In the genomic region with DNA sequence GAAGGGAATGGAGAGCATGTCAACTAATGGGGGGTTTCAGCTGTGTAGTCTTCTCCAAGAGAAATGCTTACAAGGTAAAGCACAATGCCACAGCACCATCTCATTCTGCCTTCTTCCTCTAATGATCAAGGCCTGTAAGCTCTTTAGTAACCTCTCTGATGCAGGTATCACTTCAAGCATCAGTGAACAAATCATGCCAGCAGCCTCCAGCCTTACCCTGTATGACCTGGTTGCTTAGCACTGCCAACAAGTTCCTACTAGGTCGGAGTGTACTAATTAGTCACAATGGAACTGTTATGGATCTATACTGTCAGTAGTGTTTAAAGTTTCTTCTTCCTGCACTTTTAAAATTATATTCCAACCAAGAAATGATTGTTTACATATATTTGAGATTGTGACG, we compare ENCODE assay signal across 28 cellular contexts.
DNase-seq lines count a peak whose midpoint lies in the region; ATAC-seq and TF ChIP-seq lines count a peak whose summit lies in the region.
"Had no signal": no experiment of that assay in that cellular context is flagged by ENCODE, and none has a peak within 500 bp of the region (broad histone marks: within the 10 kb centered on the region; RNA-seq: fewer than 3 reads in every experiment).

No MANE protein-coding gene starts in this region.

- TF ChIP-seq CTCF in GM23338 (conservative IDR thresholded peaks at IDR 0.05; ENCODE audit: low read depth in 2 of 2) (no peak), WERI-Rb-1 (IDR thresholded peaks at IDR 0.05; ENCODE audit: low read depth, low read length) (no peak), gastrocnemius medialis (IDR thresholded peaks at IDR 0.05 in 4 of 5, conservative IDR thresholded peaks at IDR 0.05 in 1 of 5) (no peak)

- H3K9me3 ChIP-seq in WERI-Rb-1 (ENCODE audit: severe bottlenecking) = no peaks in the 10 kb centered on the region
- no peaks in the 10 kb centered on the region for H3K9me3 ChIP-seq in gastrocnemius medialis
- H3K9me3 ChIP-seq: colonic mucosa, left lung, MG63, ovary, testis had no signal

- no peak overlapping the region for H2AFZ ChIP-seq in GM23338

- H3K9me2 ChIP-seq in GM23338 (ENCODE audit: insufficient read depth) = no peaks in the 10 kb centered on the region

- intact Hi-C loops in gastrocnemius medialis (cut with DNase I; ENCODE audit: low total_unique reads) = no loop called here

- no peaks in the 10 kb centered on the region for H4K20me1 ChIP-seq in GM23338 (replicated peaks; ENCODE audit: insufficient read depth)

- H3K4me1 ChIP-seq in GM23338 (ENCODE audit: insufficient read depth) = peaks cover 87% of the 10 kb centered on the region
- no peaks in the 10 kb centered on the region for H3K4me1 ChIP-seq in gastrocnemius medialis
- H3K4me1 ChIP-seq: colonic mucosa, left lung, testis had no signal

- H3K4me3 ChIP-seq in GM23338 (no peak overlapping the region), WERI-Rb-1 (ENCODE audit: low read depth, low read length) (no peak overlapping the region), gastrocnemius medialis (no peak overlapping the region)
- H3K4me3 ChIP-seq: colonic mucosa, left lung, MG63, ovary, smooth muscle cell, testis had no signal

- H3K79me2 ChIP-seq in GM23338 (replicated peaks; ENCODE audit: insufficient read depth) = peaks cover 100% of the 10 kb centered on the region

- H3K27ac ChIP-seq in GM23338 (ENCODE audit: low read depth) (peak overlapping the region; percentile 70; the same call in 1 of the 2 replicates), WERI-Rb-1 (peak overlapping the region; percentile 3; the same call in 1 of the 2 replicates), gastrocnemius medialis (no peak overlapping the region)
- H3K27ac ChIP-seq: C4-2B, colonic mucosa, HL-60, KMS-11, left lung, ovary, testis had no signal

- no peaks in the 10 kb centered on the region for H3K9me3 Mint-ChIP-seq in GM23338
- H3K9me3 Mint-ChIP-seq: H9 had no signal

- in situ Hi-C loops in gastrocnemius medialis (cut with MboI; ENCODE audit: low sequenced_read_pairs in 4 of 4) = no loop called here

- no peaks in the 10 kb centered on the region for H3F3A ChIP-seq in GM23338 (replicated peaks; ENCODE audit: low read depth)

- H3K4me3 Mint-ChIP-seq in GM23338 = peak overlapping the region; percentile 10; the same call in 1 of the 3 replicates
- H3K4me3 Mint-ChIP-seq: activated CD4-positive, alpha-beta T cell treated with anti-CD3 and anti-CD28 coated beads for 36 hours; activated CD8-positive, alpha-beta T cell treated with anti-CD3 and anti-CD28 coated beads for 36 hours; activated T-helper 17 cell treated with anti-CD3 and anti-CD28 coated beads, Interleukin-2, amount 50 U/mL, for 72 hours; H9 had no signal

- H3K27ac Mint-ChIP-seq in GM23338 = peak overlapping the region; percentile 45
- H3K27ac Mint-ChIP-seq: activated CD4-positive, alpha-beta T cell treated with anti-CD3 and anti-CD28 coated beads for 36 hours; activated CD8-positive, alpha-beta T cell treated with anti-CD3 and anti-CD28 coated beads for 36 hours; activated naive CD4-positive, alpha-beta T cell treated with anti-CD3 and anti-CD28 coated beads, Interleukin-2, amount 50 U/mL, for 72 hours; activated T-helper 17 cell treated with anti-CD3 and anti-CD28 coated beads, Interleukin-2, amount 50 U/mL, for 72 hours had no signal

- TF ChIP-seq POLR2A in gastrocnemius medialis (IDR thresholded peaks at IDR 0.05) = no peak

- H3K4me2 ChIP-seq in GM23338 = no peak overlapping the region
- H3K4me2 ChIP-seq: KMS-11, smooth muscle cell had no signal

- H3K27me3 ChIP-seq in GM23338 (ENCODE audit: insufficient read depth) (no peaks in the 10 kb centered on the region), WERI-Rb-1 (ENCODE audit: insufficient read depth, low read depth, severe bottlenecking) (no peaks in the 10 kb centered on the region), gastrocnemius medialis (no peaks in the 10 kb centered on the region)
- H3K27me3 ChIP-seq: colonic mucosa, left lung, MG63, ovary, testis had no signal

- H3K36me3 Mint-ChIP-seq in GM23338 (ENCODE audit: low read depth) = no peaks in the 10 kb centered on the region
- H3K36me3 Mint-ChIP-seq: activated naive CD4-positive, alpha-beta T cell treated with anti-CD3 and anti-CD28 coated beads, Interleukin-2, amount 50 U/mL, for 72 hours had no signal

- peaks cover 59% of the 10 kb centered on the region for H3K4me1 Mint-ChIP-seq in GM23338
- H3K4me1 Mint-ChIP-seq: activated CD4-positive, alpha-beta T cell treated with anti-CD3 and anti-CD28 coated beads for 36 hours; activated T-helper 17 cell treated with anti-CD3 and anti-CD28 coated beads, Interleukin-2, amount 50 U/mL, for 72 hours had no signal

- peaks cover 2% of the 10 kb centered on the region for H3K27me3 Mint-ChIP-seq in GM23338 (ENCODE audit: insufficient read depth, low read depth, poor library complexity)
- H3K27me3 Mint-ChIP-seq: activated CD4-positive, alpha-beta T cell treated with anti-CD3 and anti-CD28 coated beads for 36 hours; activated CD8-positive, alpha-beta T cell treated with anti-CD3 and anti-CD28 coated beads for 36 hours; activated T-helper 17 cell treated with anti-CD3 and anti-CD28 coated beads, Interleukin-2, amount 50 U/mL, for 72 hours had no signal

- ATAC-seq in GM23338 (peak; percentile 64), gastrocnemius medialis (no peak)
- ATAC-seq: activated CD4-positive, alpha-beta T cell treated with anti-CD3 and anti-CD28 coated beads for 36 hours; activated CD8-positive, alpha-beta T cell treated with anti-CD3 and anti-CD28 coated beads for 36 hours; activated naive CD4-positive, alpha-beta T cell treated with anti-CD3 and anti-CD28 coated beads, Interleukin-2, amount 50 U/mL, for 72 hours; activated T-helper 17 cell treated with anti-CD3 and anti-CD28 coated beads, Interleukin-2, amount 50 U/mL, for 72 hours; left lung; stimulated activated naive CD8-positive, alpha-beta T cell treated with anti-CD3 and anti-CD28 coated beads, Interleukin-15, Interleukin-2, amounts not matched to agents 100 U/mL and 50 U/mL, for 24 hours had no signal

- H3K36me3 ChIP-seq in GM23338 (ENCODE audit: insufficient read depth) (no peaks in the 10 kb centered on the region), WERI-Rb-1 (no peaks in the 10 kb centered on the region), gastrocnemius medialis (no peaks in the 10 kb centered on the region)
- H3K36me3 ChIP-seq: colonic mucosa, left lung, MG63, ovary had no signal

- DNase-seq in NCI-H1105 treated with DMSO at 0.1 percent for 48 hours (lab: John Stamatoyannopoulos, UW) = peak; percentile 9
- DNase-seq in NCI-H1105 (lab: John Stamatoyannopoulos, UW) = no peak
- DNase-seq in GM23338 (ENCODE audit: low spot score) = no peak
- DNase-seq in WERI-Rb-1 = peak; percentile 80
- peak; percentile 3 for DNase-seq in kidney tubule cell (ENCODE audit: low spot score)
- no peak for DNase-seq in NOMO-1 (lab: John Stamatoyannopoulos, UW; ENCODE audit: unreplicated experiment in 2 of 2)
- DNase-seq in gastrocnemius medialis = no peak
- no peak for DNase-seq in amniotic stem cell (lab: John Stamatoyannopoulos, UW)
- DNase-seq: activated CD4-positive, alpha-beta T cell treated with anti-CD3 and anti-CD28 coated beads for 36 hours; activated CD8-positive, alpha-beta T cell treated with anti-CD3 and anti-CD28 coated beads for 36 hours; colonic mucosa; effector CD4-positive, alpha-beta T cell; glutamatergic neuron; H9; left lung; mesenchymal stem cell; MG63; NCI-H2081 treated with DMSO at 0.1 percent for 48 hours; ovary; Right ventricle myocardium superior; stimulated activated naive CD8-positive, alpha-beta T cell treated with anti-CD3 and anti-CD28 coated beads, Interleukin-15, Interleukin-2, amounts not matched to agents 100 U/mL and 50 U/mL, for 24 hours; testis had no signal

TF ChIP-seq in GM23338, 12 proteins besides CTCF, POLR2A, EP300 and RAD21 (continues in another document):
- no peak for TF ChIP-seq NANOG (IDR thresholded peaks at IDR 0.05; ENCODE audit: borderline replicate concordance)
- TF ChIP-seq, protein P1, sequence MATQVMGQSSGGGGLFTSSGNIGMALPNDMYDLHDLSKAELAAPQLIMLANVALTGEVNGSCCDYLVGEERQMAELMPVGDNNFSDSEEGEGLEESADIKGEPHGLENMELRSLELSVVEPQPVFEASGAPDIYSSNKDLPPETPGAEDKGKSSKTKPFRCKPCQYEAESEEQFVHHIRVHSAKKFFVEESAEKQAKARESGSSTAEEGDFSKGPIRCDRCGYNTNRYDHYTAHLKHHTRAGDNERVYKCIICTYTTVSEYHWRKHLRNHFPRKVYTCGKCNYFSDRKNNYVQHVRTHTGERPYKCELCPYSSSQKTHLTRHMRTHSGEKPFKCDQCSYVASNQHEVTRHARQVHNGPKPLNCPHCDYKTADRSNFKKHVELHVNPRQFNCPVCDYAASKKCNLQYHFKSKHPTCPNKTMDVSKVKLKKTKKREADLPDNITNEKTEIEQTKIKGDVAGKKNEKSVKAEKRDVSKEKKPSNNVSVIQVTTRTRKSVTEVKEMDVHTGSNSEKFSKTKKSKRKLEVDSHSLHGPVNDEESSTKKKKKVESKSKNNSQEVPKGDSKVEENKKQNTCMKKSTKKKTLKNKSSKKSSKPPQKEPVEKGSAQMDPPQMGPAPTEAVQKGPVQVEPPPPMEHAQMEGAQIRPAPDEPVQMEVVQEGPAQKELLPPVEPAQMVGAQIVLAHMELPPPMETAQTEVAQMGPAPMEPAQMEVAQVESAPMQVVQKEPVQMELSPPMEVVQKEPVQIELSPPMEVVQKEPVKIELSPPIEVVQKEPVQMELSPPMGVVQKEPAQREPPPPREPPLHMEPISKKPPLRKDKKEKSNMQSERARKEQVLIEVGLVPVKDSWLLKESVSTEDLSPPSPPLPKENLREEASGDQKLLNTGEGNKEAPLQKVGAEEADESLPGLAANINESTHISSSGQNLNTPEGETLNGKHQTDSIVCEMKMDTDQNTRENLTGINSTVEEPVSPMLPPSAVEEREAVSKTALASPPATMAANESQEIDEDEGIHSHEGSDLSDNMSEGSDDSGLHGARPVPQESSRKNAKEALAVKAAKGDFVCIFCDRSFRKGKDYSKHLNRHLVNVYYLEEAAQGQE (IDR thresholded peaks at IDR 0.05; ENCODE audit: unreplicated experiment) = no peak
- TF ChIP-seq POLR2AphosphoS5 (IDR thresholded peaks at IDR 0.05; ENCODE audit: low read depth) = no peak
- no peak for TF ChIP-seq JUNB (IDR thresholded peaks at IDR 0.05; ENCODE audit: unreplicated experiment)
- no peak for TF ChIP-seq ZNF331 (CRISPR knock-in tag; IDR thresholded peaks at IDR 0.05; ENCODE audit: low read depth)
- no peak for TF ChIP-seq EZH2phosphoT487 (IDR thresholded peaks at IDR 0.05; ENCODE audit: unreplicated experiment)
- no peak for TF ChIP-seq STAT1 (IDR thresholded peaks at IDR 0.05; ENCODE audit: unreplicated experiment)
- TF ChIP-seq, protein P2, sequence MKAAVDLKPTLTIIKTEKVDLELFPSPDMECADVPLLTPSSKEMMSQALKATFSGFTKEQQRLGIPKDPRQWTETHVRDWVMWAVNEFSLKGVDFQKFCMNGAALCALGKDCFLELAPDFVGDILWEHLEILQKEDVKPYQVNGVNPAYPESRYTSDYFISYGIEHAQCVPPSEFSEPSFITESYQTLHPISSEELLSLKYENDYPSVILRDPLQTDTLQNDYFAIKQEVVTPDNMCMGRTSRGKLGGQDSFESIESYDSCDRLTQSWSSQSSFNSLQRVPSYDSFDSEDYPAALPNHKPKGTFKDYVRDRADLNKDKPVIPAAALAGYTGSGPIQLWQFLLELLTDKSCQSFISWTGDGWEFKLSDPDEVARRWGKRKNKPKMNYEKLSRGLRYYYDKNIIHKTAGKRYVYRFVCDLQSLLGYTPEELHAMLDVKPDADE (IDR thresholded peaks at IDR 0.05) = no peak

Comparison
In these comparisons a context has a peak if more than half of its experiments do, and no peak if none do; other contexts are left out.
1. DNase-seq: peak in NCI-H1105 treated with DMSO at 0.1 percent for 48 hours (single experiment), WERI-Rb-1 (single experiment) and kidney tubule cell (single experiment); none in NCI-H1105 (single experiment), GM23338 (single experiment), NOMO-1 (0 of 2), gastrocnemius medialis (0 of 2) and amniotic stem cell (single experiment).
2. H3K27ac ChIP-seq: peak in GM23338 (single experiment) and WERI-Rb-1 (single experiment); none in gastrocnemius medialis (0 of 4).